In genomic region chr11:104946907-104947306, GRCh38 we compare ENCODE assay signal across 8 cellular contexts. TPM values are rescaled to one million over a fixed set of nuclear protein-coding genes. Genes with fewer than 3 reads are reported as not detected.
DNase-seq lines count a peak whose midpoint lies in the region; ATAC-seq and TF ChIP-seq lines count a peak whose summit lies in the region.

No MANE protein-coding gene starts in this region.

- WGBS in esophagus squamous epithelium, 2 donors: 3 to 15% methylated on average over 2 of the region's 2 CpGs

- no peak overlapping the region for H3K4me3 ChIP-seq in cardiac muscle cell
- no peak overlapping the region for H3K4me3 ChIP-seq in esophagus squamous epithelium

- no peaks in the 10 kb centered on the region for H3K36me3 ChIP-seq in cardiac muscle cell
- peaks cover 3 to 91% (median 9%) of the 10 kb centered on the region in 3 donors for H3K36me3 ChIP-seq in esophagus squamous epithelium

- TF ChIP-seq POLR2A in esophagus squamous epithelium (IDR thresholded peaks at IDR 0.05): no peak

- H3K4me1 Mint-ChIP-seq in progenitor cell of endocrine pancreas (ENCODE audit: low read depth): peaks cover 1% of the 10 kb centered on the region

- H3K4me3 Mint-ChIP-seq in progenitor cell of endocrine pancreas (ENCODE audit: low read depth): no peak overlapping the region

- no peaks in the 10 kb centered on the region for H3K4me1 ChIP-seq in cardiac muscle cell (ENCODE audit: low read depth)
- H3K4me1 ChIP-seq in esophagus squamous epithelium: no peaks in the 10 kb centered on the region

- H3K9me3 ChIP-seq in cardiac muscle cell (ENCODE audit: low read depth) (no peaks in the 10 kb centered on the region), esophagus squamous epithelium (no peaks in the 10 kb centered on the region)

- no peaks in the 10 kb centered on the region for H3K9me3 Mint-ChIP-seq in progenitor cell of endocrine pancreas (ENCODE audit: low read depth)

- H3K27me3 ChIP-seq in cardiac muscle cell: no peaks in the 10 kb centered on the region
- no peaks in the 10 kb centered on the region for H3K27me3 ChIP-seq in esophagus squamous epithelium

- no peak for ATAC-seq in left ventricle myocardium superior
- peak; percentile 98 for ATAC-seq in GM21381 (IDR thresholded peaks at IDR 0.05; ENCODE audit: unreplicated experiment)
- ATAC-seq in HG03521 (IDR thresholded peaks at IDR 0.05; ENCODE audit: unreplicated experiment): peak; percentile 98

- intact Hi-C loops in left ventricle myocardium superior (cut with micrococcal nuclease): no loop called here
- intact Hi-C loops in esophagus squamous epithelium (cut with DNase I): no loop called here

- no peaks in the 10 kb centered on the region for H3K27me3 Mint-ChIP-seq in progenitor cell of endocrine pancreas

- H3K27ac ChIP-seq in cardiac muscle cell (no peak overlapping the region), esophagus squamous epithelium (no peak overlapping the region)

- H3K36me3 Mint-ChIP-seq in progenitor cell of endocrine pancreas (ENCODE audit: insufficient read depth): no peaks in the 10 kb centered on the region

- no peak overlapping the region for H3K27ac Mint-ChIP-seq in progenitor cell of endocrine pancreas

- TF ChIP-seq CTCF in cardiac muscle cell (IDR thresholded peaks at IDR 0.05; ENCODE audit: low read depth, low read length) (peak; percentile 51), esophagus squamous epithelium (IDR thresholded peaks at IDR 0.05) (peak in 5 of 6 experiments; percentile 33 to 67 (median 48)), progenitor cell of endocrine pancreas (IDR thresholded peaks at IDR 0.05; ENCODE audit: unreplicated experiment) (peak; percentile 40)

- DNase-seq in cardiac muscle cell (ENCODE audit: low read depth in 1 of 2, low spot score in 1 of 2) (peak in 1 of 2 donors; percentile 64), left ventricle myocardium superior (no peak), SIG-M5 treated with dmso at 0.1 percent for 504 hours (lab: John Stamatoyannopoulos, UW; ENCODE audit: unreplicated experiment) (peak; percentile 66), esophagus squamous epithelium (lab: John Stamatoyannopoulos, UW) (no peak), progenitor cell of endocrine pancreas (ENCODE audit: low spot score, unreplicated experiment) (no peak), globus pallidus (ENCODE audit: low spot score) (no peak)

RNA-seq across cellular contexts. Expression of gene CASP4, which starts 21.5 kb away (rescaled TPM):
- total RNA-seq in cardiac muscle cell (not detected in 2 replicates), left ventricle myocardium superior (12.1 TPM), esophagus squamous epithelium (100 to 1,000 TPM in 3 of 4 donors, 10 to 100 TPM in 1; 80.9 to 146 (median 115) TPM), progenitor cell of endocrine pancreas (0.98 TPM in 1 of 2 replicates, not detected in the other)
- 0.78 TPM in 1 of 2 replicates, not detected in the other for polyA plus RNA-seq in cardiac muscle cell

RNA-seq across cellular contexts. Expression of gene CASP12, which starts 48.6 kb away (rescaled TPM):
- total RNA-seq in cardiac muscle cell (not detected in 2 replicates), left ventricle myocardium superior (not detected), esophagus squamous epithelium (1 to 10 TPM in 1 of 4 donors, under 1 TPM in 1, not detected in 2; 0.57 to 2.5 TPM), progenitor cell of endocrine pancreas (not detected in 2 replicates)
- 0.15 TPM in 1 of 2 replicates, not detected in the other for polyA plus RNA-seq in cardiac muscle cell
